Comparison of ENCODE assay signal across 11 cellular contexts in the genomic region with DNA sequence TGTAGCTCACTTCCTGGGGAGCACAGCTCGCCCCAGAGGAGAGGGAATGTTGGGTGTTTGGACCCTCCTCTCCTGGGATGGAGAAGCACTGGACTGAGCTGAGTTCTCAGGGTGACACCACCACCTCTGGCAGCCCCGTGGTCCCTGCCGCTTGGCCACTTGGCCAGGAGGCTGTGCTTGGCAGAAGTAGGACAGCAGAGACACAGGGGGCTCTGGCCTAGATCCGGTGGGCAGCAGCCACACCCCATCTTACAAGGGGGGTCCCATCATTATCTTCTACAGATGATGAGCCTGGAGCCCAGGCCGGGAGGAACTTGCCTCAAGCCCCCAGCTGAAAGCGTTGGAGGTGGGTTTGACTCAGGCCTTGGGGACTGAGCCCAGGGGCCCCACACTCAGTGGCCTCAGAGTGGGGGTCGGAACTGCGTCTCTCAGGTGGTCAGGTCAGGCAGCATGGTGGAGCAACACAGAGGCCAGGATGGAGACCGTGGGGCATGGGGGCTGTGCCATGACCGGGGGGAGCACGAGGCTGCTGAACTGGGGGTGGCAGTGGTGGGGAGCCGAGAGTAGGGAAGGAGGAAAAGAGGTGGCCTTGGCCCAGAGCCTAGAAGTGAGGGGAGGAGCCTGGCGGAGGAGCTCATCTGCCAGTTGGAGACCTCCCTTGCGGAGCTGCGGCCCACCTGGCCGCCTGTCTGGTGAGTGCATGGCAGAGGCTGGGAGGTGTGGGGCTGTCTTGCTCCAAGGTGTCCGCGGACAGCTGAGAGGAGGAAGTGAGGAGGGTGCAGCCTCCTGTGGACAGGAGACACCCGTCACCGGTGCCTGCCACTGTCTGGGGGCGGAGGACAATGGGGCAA.
DNase-seq lines count a peak whose midpoint lies in the region; ATAC-seq and TF ChIP-seq lines count a peak whose summit lies in the region.
"Had no signal": no experiment of that assay in that cellular context is flagged by ENCODE, and none has a peak within 500 bp of the region (broad histone marks: within the 10 kb centered on the region; RNA-seq: fewer than 3 reads in every experiment).

No MANE protein-coding gene starts in this region.

- no peak overlapping the region for H2BK5ac ChIP-seq in mesenchymal stem cell (ENCODE audit: low read depth, low read length, poor library complexity, severe bottlenecking)

- H3K27ac ChIP-seq in coronary artery (peak overlapping the region; percentile 46 to 67), mesenchymal stem cell (ENCODE audit: low read length, poor library complexity, severe bottlenecking) (no peak overlapping the region), transverse colon (peak overlapping the region in 1 of 4 donors; percentile 35)

- no peak overlapping the region for H4K8ac ChIP-seq in mesenchymal stem cell (ENCODE audit: low read length)

- no peaks in the 10 kb centered on the region for H3K36me3 ChIP-seq in mesenchymal stem cell (ENCODE audit: control insufficient read depth in 1 of 2, insufficient read depth in 2 of 2, low read depth in 1 of 2, low read length in 2 of 2)
- no peaks in the 10 kb centered on the region for H3K36me3 ChIP-seq in transverse colon
- H3K36me3 ChIP-seq in HAP-1 (replicated peaks) = no peaks in the 10 kb centered on the region

- H3K27ac Mint-ChIP-seq in activated CD8-positive, alpha-beta memory T cell treated with anti-CD3 and anti-CD28 coated beads, Interleukin-2, amount 10 ng/mL, durations not matched to agents 7 days and 5 days = no peak overlapping the region
- H3K27ac Mint-ChIP-seq: activated CD8-positive, alpha-beta T cell treated with anti-CD3 and anti-CD28 coated beads for 36 hours; CD4-positive, CD25-positive, alpha-beta regulatory T cell had no signal

- H3K4me1 ChIP-seq in mesenchymal stem cell (ENCODE audit: control insufficient read depth, insufficient read depth, low read depth, low read length) (no peaks in the 10 kb centered on the region), transverse colon (peaks cover 0 to 4% (median 0%) of the 10 kb centered on the region in 4 donors), HAP-1 (no peaks in the 10 kb centered on the region)

- no peak overlapping the region for H3K4ac ChIP-seq in mesenchymal stem cell (ENCODE audit: low read depth in 1 of 2, low read length in 2 of 2)

- H3K9me3 ChIP-seq in mesenchymal stem cell (ENCODE audit: control insufficient read depth, low read length) (peaks cover 4% of the 10 kb centered on the region), transverse colon (no peaks in the 10 kb centered on the region), HAP-1 (no peaks in the 10 kb centered on the region)

- no peaks in the 10 kb centered on the region for H3K79me1 ChIP-seq in mesenchymal stem cell (replicated peaks; ENCODE audit: low read length, poor library complexity, severe bottlenecking)

- H2AFZ ChIP-seq in mesenchymal stem cell (ENCODE audit: low read depth, low read length) = no peak overlapping the region

- no peak overlapping the region for H3K9ac ChIP-seq in mesenchymal stem cell (ENCODE audit: low read length)

- no peak for TF ChIP-seq POLR2A in transverse colon (IDR thresholded peaks at IDR 0.05)

- no peak overlapping the region for H3K14ac ChIP-seq in mesenchymal stem cell (ENCODE audit: low read length in 2 of 2)

- TF ChIP-seq EP300 in transverse colon (IDR thresholded peaks at IDR 0.05; ENCODE audit: low read depth) = no peak

- no peak for TF ChIP-seq CTCF in coronary artery (IDR thresholded peaks at IDR 0.05)
- no peak for TF ChIP-seq CTCF in transverse colon (IDR thresholded peaks at IDR 0.05)

- intact Hi-C loops in transverse colon (cut with DNase I; ENCODE audit: low total_unique reads) = no loop called here

- H3K18ac ChIP-seq in mesenchymal stem cell (ENCODE audit: low read depth in 1 of 2, low read length in 2 of 2) = no peak overlapping the region

- H3K4me2 ChIP-seq in mesenchymal stem cell (ENCODE audit: low read length, poor library complexity, severe bottlenecking) = no peak overlapping the region

- no peak overlapping the region for H3K4me3 Mint-ChIP-seq in activated CD8-positive, alpha-beta memory T cell treated with anti-CD3 and anti-CD28 coated beads, Interleukin-2, amount 10 ng/mL, durations not matched to agents 7 days and 5 days
- H3K4me3 Mint-ChIP-seq: activated CD8-positive, alpha-beta T cell treated with anti-CD3 and anti-CD28 coated beads for 36 hours; CD4-positive, CD25-positive, alpha-beta regulatory T cell had no signal

- no peaks in the 10 kb centered on the region for H3K4me1 Mint-ChIP-seq in activated CD8-positive, alpha-beta memory T cell treated with anti-CD3 and anti-CD28 coated beads, Interleukin-2, amount 10 ng/mL, durations not matched to agents 7 days and 5 days
- H3K4me1 Mint-ChIP-seq: CD4-positive, CD25-positive, alpha-beta regulatory T cell had no signal

- H2BK12ac ChIP-seq in mesenchymal stem cell (ENCODE audit: low read length in 2 of 2) = no peak overlapping the region

- H3K27me3 ChIP-seq in mesenchymal stem cell (ENCODE audit: control insufficient read depth in 1 of 2, insufficient read depth in 1 of 2, low read length in 2 of 2) = peaks cover 0 to 41% of the 10 kb centered on the region in 2 experiments
- no peaks in the 10 kb centered on the region for H3K27me3 ChIP-seq in transverse colon
- no peaks in the 10 kb centered on the region for H3K27me3 ChIP-seq in HAP-1 (ENCODE audit: low read depth)

- H2BK120ac ChIP-seq in mesenchymal stem cell (ENCODE audit: low read depth, low read length) = no peak overlapping the region

- DNase-seq in activated CD8-positive, alpha-beta memory T cell treated with anti-CD3 and anti-CD28 coated beads, Interleukin-2, amount 50 U/mL, for 48 hours = peak; percentile 44
- DNase-seq in activated CD8-positive, alpha-beta memory T cell treated with anti-CD3 and anti-CD28 coated beads, Interleukin-2, amount 10 ng/mL, durations not matched to agents 7 days and 5 days = no peak
- DNase-seq in coronary artery (ENCODE audit: low spot score) (peak; percentile 65), mesenchymal stem cell (no peak), transverse colon (peak; percentile 4), SW 1271 (lab: John Stamatoyannopoulos, UW) (no peak), HAP-1 (ENCODE audit: low spot score in 2 of 2) (no peak), DMS153 (lab: John Stamatoyannopoulos, UW) (no peak)
- DNase-seq: activated CD8-positive, alpha-beta T cell treated with anti-CD3 and anti-CD28 coated beads for 36 hours; CD4-positive, CD25-positive, alpha-beta regulatory T cell; stimulated activated CD4-positive, alpha-beta T cell treated with anti-CD3 and anti-CD28 coated beads, Interleukin-4, amount 100 ng/mL, for 4 hours had no signal

- no peaks in the 10 kb centered on the region for H3K9me3 Mint-ChIP-seq in activated CD8-positive, alpha-beta memory T cell treated with anti-CD3 and anti-CD28 coated beads, Interleukin-2, amount 10 ng/mL, durations not matched to agents 7 days and 5 days (ENCODE audit: low read depth)
- H3K9me3 Mint-ChIP-seq: activated CD8-positive, alpha-beta T cell treated with anti-CD3 and anti-CD28 coated beads for 36 hours; CD4-positive, CD25-positive, alpha-beta regulatory T cell had no signal

- H2BK15ac ChIP-seq in mesenchymal stem cell (ENCODE audit: low read depth, poor library complexity, severe bottlenecking) = no peak overlapping the region

- in situ Hi-C loops in transverse colon (cut with MboI; ENCODE audit: low pct_ligation_motif_present in 1 of 4, low pct_unique_long_range_greater_than_20kb in 1 of 4, low sequenced_read_pairs in 3 of 4) (no loop called here), HAP-1 (cut with MboI; ENCODE audit: low sequenced_read_pairs) (no loop called here)

- peak overlapping the region; percentile 34 for H4K91ac ChIP-seq in mesenchymal stem cell (ENCODE audit: low read length)

- CTCF ChIA-PET in activated CD8-positive, alpha-beta memory T cell treated with anti-CD3 and anti-CD28 coated beads, Interleukin-2, amount 10 ng/mL, durations not matched to agents 7 days and 5 days (lab: Charles Lee) = interaction anchor here (1.0 kb wide), 1 partner anchor 9 kb away, joined by 3 read pairs; no protein-coding TSS in a partner anchor

- no peak overlapping the region for H3K4me3 ChIP-seq in coronary artery
- no peak overlapping the region for H3K4me3 ChIP-seq in mesenchymal stem cell (ENCODE audit: insufficient read depth in 1 of 2, low read depth in 1 of 2, low read length in 2 of 2)
- no peak overlapping the region for H3K4me3 ChIP-seq in transverse colon
- H3K4me3 ChIP-seq in HAP-1 = no peak overlapping the region

- no peak for ATAC-seq in activated CD8-positive, alpha-beta memory T cell treated with anti-CD3 and anti-CD28 coated beads, Interleukin-2, amount 10 ng/mL, durations not matched to agents 7 days and 5 days
- ATAC-seq: activated CD8-positive, alpha-beta T cell treated with anti-CD3 and anti-CD28 coated beads for 36 hours had no signal

- H3K36me3 Mint-ChIP-seq in activated CD8-positive, alpha-beta memory T cell treated with anti-CD3 and anti-CD28 coated beads, Interleukin-2, amount 10 ng/mL, durations not matched to agents 7 days and 5 days = no peaks in the 10 kb centered on the region
- H3K36me3 Mint-ChIP-seq: CD4-positive, CD25-positive, alpha-beta regulatory T cell had no signal

- 82% methylated on average over 21 of the region's 21 CpGs for WGBS in mesenchymal stem cell
- 80% methylated on average over 21 of the region's 21 CpGs; no CpG with 5 or more reads in 1 of the 2 donors for WGBS in transverse colon (ENCODE audit: low coverage in 1 of 2), 2 donors

- H2AK5ac ChIP-seq in mesenchymal stem cell (ENCODE audit: low read length, severe bottlenecking) = no peak overlapping the region

- peaks cover 2% of the 10 kb centered on the region for H3K27me3 Mint-ChIP-seq in activated CD8-positive, alpha-beta memory T cell treated with anti-CD3 and anti-CD28 coated beads, Interleukin-2, amount 10 ng/mL, durations not matched to agents 7 days and 5 days
- H3K27me3 Mint-ChIP-seq: activated CD8-positive, alpha-beta T cell treated with anti-CD3 and anti-CD28 coated beads for 36 hours; CD4-positive, CD25-positive, alpha-beta regulatory T cell had no signal

- H3K23ac ChIP-seq in mesenchymal stem cell (ENCODE audit: low read length in 2 of 2) = no peak overlapping the region

Comparison
In these comparisons a context has a peak if more than half of its experiments do, and no peak if none do; other contexts are left out.
1. DNase-seq: peak in activated CD8-positive, alpha-beta memory T cell treated with anti-CD3 and anti-CD28 coated beads, Interleukin-2, amount 50 U/mL, for 48 hours (single experiment), coronary artery (single experiment) and transverse colon (single experiment); none in activated CD8-positive, alpha-beta memory T cell treated with anti-CD3 and anti-CD28 coated beads, Interleukin-2, amount 10 ng/mL, durations not matched to agents 7 days and 5 days (single experiment), mesenchymal stem cell (single experiment), SW 1271 (0 of 2), HAP-1 (0 of 2) and DMS153 (single experiment).